In genomic region chr5:81203729-81204128, GRCh38 we compare ENCODE assay signal across 30 cellular contexts. TPM values are rescaled to one million over a fixed set of nuclear protein-coding genes. Genes with fewer than 3 reads are reported as not detected.
"Had no signal": no experiment of that assay in that cellular context is flagged by ENCODE, and none has a peak within 500 bp of the region (broad histone marks: within the 10 kb centered on the region; RNA-seq: fewer than 3 reads in every experiment).

No MANE protein-coding gene starts in this region.

- ATAC-seq: activated CD4-positive, CD25-positive, alpha-beta regulatory T cell treated with anti-CD3 and anti-CD28 coated beads, Interleukin-2, amount 50 U/mL, for 24 hours; activated T-cell treated with anti-CD3 and anti-CD28 coated beads, Interleukin-2, amount 50 U/mL, for 72 hours; gastroesophageal sphincter; heart right ventricle; T-helper 17 cell had no signal

- H3K36me3 Mint-ChIP-seq: activated naive CD8-positive, alpha-beta T cell had no signal

- H3K27ac Mint-ChIP-seq: activated B cell treated with CpG ODN at 0.5 μM for 24 hours; activated CD4-positive, alpha-beta T cell treated with anti-CD3 and anti-CD28 coated beads, Interleukin-2, amount 10 ng/mL, durations not matched to agents 24 days and 14 days; activated naive CD8-positive, alpha-beta T cell; activated T-cell treated with anti-CD3 and anti-CD28 coated beads, Interleukin-2, amount 50 U/mL, for 72 hours; T-helper 2 cell treated with Interferon-gamma antibody and Interleukin-4, amounts not matched to agents 5 μg/mL and 100 μg/mL, for 36 hours had no signal

- H3K4me3 Mint-ChIP-seq: activated B cell treated with CpG ODN at 0.5 μM for 24 hours; activated CD4-positive, alpha-beta T cell treated with anti-CD3 and anti-CD28 coated beads, Interleukin-2, amount 10 ng/mL, durations not matched to agents 24 days and 14 days; activated naive CD8-positive, alpha-beta T cell; activated T-cell treated with anti-CD3 and anti-CD28 coated beads, Interleukin-2, amount 50 U/mL, for 24 hours; activated T-cell treated with anti-CD3 and anti-CD28 coated beads, Interleukin-2, amount 50 U/mL, for 72 hours; T-helper 17 cell; T-helper 2 cell treated with Interferon-gamma antibody and Interleukin-4, amounts not matched to agents 5 μg/mL and 100 μg/mL, for 36 hours had no signal

- DNase-seq: activated B cell treated with CpG ODN at 0.5 μM for 24 hours; activated CD4-positive, alpha-beta T cell treated with anti-CD3 and anti-CD28 coated beads, Interleukin-2, amount 10 ng/mL, durations not matched to agents 24 days and 14 days; activated CD4-positive, alpha-beta T cell treated with anti-CD3 and anti-CD28 coated beads, Interleukin-2, amount 50 U/mL, for 4 hours; activated CD8-positive, alpha-beta memory T cell treated with anti-CD3 and anti-CD28 coated beads, Interleukin-2, amount 50 U/mL, for 48 hours; activated effector memory CD4-positive, alpha-beta T cell treated with Interleukin-2 at 50 U/mL for 16 hours; activated gamma-delta T cell treated with Interleukin-2 at 50 U/mL for 16 hours; activated naive CD4-positive, alpha-beta T cell treated with anti-CD3 and anti-CD28 coated beads, Interleukin-2, amount 50 U/mL, for 16 hours; activated naive CD4-positive, alpha-beta T cell treated with Interleukin-2 at 50 U/mL for 16 hours; activated T-cell treated with anti-CD3 and anti-CD28 coated beads for 4 hours; activated T-cell treated with anti-CD3 and anti-CD28 coated beads, Interleukin-2, amount 50 U/mL, for 24 hours; activated T-cell treated with anti-CD3 and anti-CD28 coated beads, Interleukin-2, amount 50 U/mL, for 72 hours; amniotic stem cell; anterior cingulate cortex; brain microvascular endothelial cell; caudate nucleus; cerebellar nuclear complex; colonic mucosa; effector CD8-positive, alpha-beta T cell; esophagus squamous epithelium; foreskin melanocyte; heart right ventricle; T-helper 17 cell; T1000; WERI-Rb-1 had no signal

- H3K9me3 Mint-ChIP-seq: activated B cell treated with CpG ODN at 0.5 μM for 24 hours; activated CD4-positive, alpha-beta T cell treated with anti-CD3 and anti-CD28 coated beads, Interleukin-2, amount 10 ng/mL, durations not matched to agents 24 days and 14 days; activated T-cell treated with anti-CD3 and anti-CD28 coated beads, Interleukin-2, amount 50 U/mL, for 24 hours; activated T-cell treated with anti-CD3 and anti-CD28 coated beads, Interleukin-2, amount 50 U/mL, for 72 hours; T-helper 2 cell treated with Interferon-gamma antibody and Interleukin-4, amounts not matched to agents 5 μg/mL and 100 μg/mL, for 36 hours had no signal

- H3K27me3 Mint-ChIP-seq: activated B cell treated with CpG ODN at 0.5 μM for 24 hours; activated CD4-positive, alpha-beta T cell treated with anti-CD3 and anti-CD28 coated beads, Interleukin-2, amount 10 ng/mL, durations not matched to agents 24 days and 14 days; activated naive CD8-positive, alpha-beta T cell; activated T-cell treated with anti-CD3 and anti-CD28 coated beads, Interleukin-2, amount 50 U/mL, for 24 hours; T-helper 17 cell had no signal

- H3K4me1 Mint-ChIP-seq: activated B cell treated with CpG ODN at 0.5 μM for 24 hours; activated CD4-positive, alpha-beta T cell treated with anti-CD3 and anti-CD28 coated beads, Interleukin-2, amount 10 ng/mL, durations not matched to agents 24 days and 14 days; T-helper 17 cell had no signal

RNA-seq across cellular contexts. Expression of gene CKMT2, which starts 29.4 kb away (rescaled TPM):
- total RNA-seq: activated B cell treated with CpG ODN at 0.5 μM for 24 hours; activated CD4-positive, alpha-beta T cell treated with anti-CD3 and anti-CD28 coated beads, Interleukin-2, amount 10 ng/mL, durations not matched to agents 24 days and 14 days; activated T-cell treated with anti-CD3 and anti-CD28 coated beads, Interleukin-2, amount 50 U/mL, for 72 hours; endothelial cell of umbilical vein; glomerular endothelial cell; T-helper 17 cell had no signal
- polyA plus RNA-seq: endothelial cell of umbilical vein had no signal
